In the genomic region with DNA sequence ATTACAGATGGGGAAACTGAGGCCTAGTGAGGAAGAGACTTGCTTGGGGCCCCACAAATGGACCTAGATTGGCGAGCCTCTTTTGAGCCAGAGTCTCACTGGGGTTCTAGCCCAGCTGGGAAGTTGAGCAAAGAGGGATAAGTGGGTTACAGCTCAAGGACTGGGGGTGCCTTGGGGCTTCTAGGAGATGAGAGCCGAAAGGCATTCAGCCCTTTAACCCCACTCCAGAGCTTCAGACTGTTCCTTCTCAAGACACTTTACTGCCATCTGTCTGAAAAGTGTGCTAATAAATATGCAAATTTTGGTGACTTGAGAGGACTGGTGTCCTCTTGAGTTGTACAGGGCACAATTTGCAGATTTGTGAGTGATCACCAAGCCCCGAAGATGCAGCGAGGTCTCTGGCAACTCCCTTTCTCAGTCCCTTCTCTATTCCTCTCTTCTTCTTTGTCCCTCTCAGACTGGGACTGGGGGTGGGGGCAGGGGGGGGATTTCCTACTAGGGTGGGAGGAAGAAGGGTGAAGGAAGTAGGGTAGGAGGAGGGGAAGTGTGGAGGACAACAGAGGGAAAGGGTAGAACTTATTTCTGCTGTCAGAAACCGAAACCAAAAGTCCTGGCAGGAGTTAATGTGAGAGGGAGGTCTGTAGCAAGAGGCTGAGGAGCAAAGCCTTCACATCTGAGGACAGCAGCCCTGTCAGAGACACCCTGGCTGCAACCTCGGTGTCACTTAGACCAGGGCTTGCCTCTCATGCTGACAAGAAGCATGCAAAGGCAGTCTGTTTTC, we compare ENCODE assay signal across 8 cellular contexts.
DNase-seq lines count a peak whose midpoint lies in the region; ATAC-seq lines count a peak whose summit lies in the region.

No MANE protein-coding gene starts in this region.

- H3K27me3 Mint-ChIP-seq in activated naive CD4-positive, alpha-beta T cell treated with anti-CD3 and anti-CD28 coated beads, Interleukin-2, amount 50 U/mL, for 24 hours = no peaks in the 10 kb centered on the region

- peaks cover 71% of the 10 kb centered on the region for H3K4me1 Mint-ChIP-seq in activated naive CD4-positive, alpha-beta T cell treated with anti-CD3 and anti-CD28 coated beads, Interleukin-2, amount 50 U/mL, for 24 hours
- H3K4me1 Mint-ChIP-seq in stimulated activated effector memory CD8-positive, alpha-beta T cell treated with anti-CD3 and anti-CD28 coated beads, Interleukin-12 subunit alpha, Interleukin-12 subunit beta, amount 100 ng/mL, for 72 hours = peaks cover 75% of the 10 kb centered on the region

- no peaks in the 10 kb centered on the region for H3K9me3 Mint-ChIP-seq in activated naive CD4-positive, alpha-beta T cell treated with anti-CD3 and anti-CD28 coated beads, Interleukin-2, amount 50 U/mL, for 24 hours
- H3K9me3 Mint-ChIP-seq in stimulated activated effector memory CD8-positive, alpha-beta T cell treated with anti-CD3 and anti-CD28 coated beads, Interleukin-12 subunit alpha, Interleukin-12 subunit beta, amount 100 ng/mL, for 72 hours = no peaks in the 10 kb centered on the region

- peak overlapping the region; percentile 97 for H3K27ac Mint-ChIP-seq in activated naive CD4-positive, alpha-beta T cell treated with anti-CD3 and anti-CD28 coated beads, Interleukin-2, amount 50 U/mL, for 24 hours
- peak overlapping the region; percentile 99 for H3K27ac Mint-ChIP-seq in stimulated activated effector memory CD8-positive, alpha-beta T cell treated with anti-CD3 and anti-CD28 coated beads, Interleukin-12 subunit alpha, Interleukin-12 subunit beta, amount 100 ng/mL, for 72 hours

- peak overlapping the region; percentile 94 for H3K4me3 Mint-ChIP-seq in activated naive CD4-positive, alpha-beta T cell treated with anti-CD3 and anti-CD28 coated beads, Interleukin-2, amount 50 U/mL, for 24 hours
- H3K4me3 Mint-ChIP-seq in stimulated activated effector memory CD8-positive, alpha-beta T cell treated with anti-CD3 and anti-CD28 coated beads, Interleukin-12 subunit alpha, Interleukin-12 subunit beta, amount 100 ng/mL, for 72 hours = peak overlapping the region; percentile 98

- H3K36me3 Mint-ChIP-seq in activated naive CD4-positive, alpha-beta T cell treated with anti-CD3 and anti-CD28 coated beads, Interleukin-2, amount 50 U/mL, for 24 hours = peaks cover 4% of the 10 kb centered on the region
- peaks cover 35% of the 10 kb centered on the region for H3K36me3 Mint-ChIP-seq in stimulated activated effector memory CD8-positive, alpha-beta T cell treated with anti-CD3 and anti-CD28 coated beads, Interleukin-12 subunit alpha, Interleukin-12 subunit beta, amount 100 ng/mL, for 72 hours

- DNase-seq in AG08395 (ENCODE audit: low spot score) (peak; percentile 38), MV-4-11 (lab: John Stamatoyannopoulos, UW) (peak; percentile 84), hippocampal formation (lab: John Stamatoyannopoulos, UW) (peak; percentile 28 to 36), GOT3 (lab: John Stamatoyannopoulos, UW) (no peak)
- DNase-seq in stimulated activated effector memory CD8-positive, alpha-beta T cell treated with anti-CD3 and anti-CD28 coated beads, Interleukin-12 subunit alpha, Interleukin-12 subunit beta, amount 100 ng/mL, for 72 hours (ENCODE audit: low spot score in 2 of 2) = peak in 1 of 2 donors; percentile 67

- ATAC-seq in GM18907 (IDR thresholded peaks at IDR 0.05; ENCODE audit: unreplicated experiment) = peak; percentile 26
- no peak for ATAC-seq in stimulated activated effector memory CD8-positive, alpha-beta T cell treated with anti-CD3 and anti-CD28 coated beads, Interleukin-12 subunit alpha, Interleukin-12 subunit beta, amount 100 ng/mL, for 72 hours
- no peak for ATAC-seq in GM18867 (IDR thresholded peaks at IDR 0.05; ENCODE audit: unreplicated experiment)
